ENCODE assay signal across 1 cellular context in genomic region chrX:154991039-154991438, GRCh38.
TF ChIP-seq lines count a peak whose summit lies in the region.

No MANE protein-coding gene starts in this region.

TF ChIP-seq in WTC11, 78 proteins besides CTCF, POLR2A, EP300 and RAD21 (continued from another document):
- TF ChIP-seq AFF4 (CRISPR knock-in tag; IDR thresholded peaks at IDR 0.05; ENCODE audit: borderline replicate concordance) (no peak), SMAD4 (CRISPR knock-in tag; IDR thresholded peaks at IDR 0.05) (no peak), PREB (CRISPR knock-in tag; IDR thresholded peaks at IDR 0.05; ENCODE audit: borderline replicate concordance) (no peak), CREB1 (CRISPR knock-in tag; IDR thresholded peaks at IDR 0.05) (no peak)
